Comparison of ENCODE assay signal across 14 cellular contexts in genomic region chr21:32258786-32259048, GRCh38. TPM values are rescaled to one million over a fixed set of nuclear protein-coding genes. Genes with fewer than 3 reads are reported as not detected.
"Had no signal": no experiment of that assay in that cellular context is flagged by ENCODE, and none has a peak within 500 bp of the region (broad histone marks: within the 10 kb centered on the region; RNA-seq: fewer than 3 reads in every experiment).

No MANE protein-coding gene starts in this region.

RNA-seq across cellular contexts. Expression of gene MRAP, which starts 39.9 kb away (rescaled TPM):
- total RNA-seq: activated B cell treated with CpG ODN at 0.5 μM for 24 hours; activated CD4-positive, alpha-beta memory T cell treated with anti-CD3 and anti-CD28 coated beads for 36 hours; activated CD4-positive, alpha-beta memory T cell treated with anti-CD3 and anti-CD28 coated beads, Interleukin-2, amount 10 ng/mL, durations not matched to agents 7 days and 5 days; activated CD4-positive, alpha-beta T cell treated with anti-CD3 and anti-CD28 coated beads for 36 hours; activated CD4-positive, alpha-beta T cell treated with anti-CD3 and anti-CD28 coated beads, Interleukin-2, amount 10 ng/mL, durations not matched to agents 24 days and 14 days; activated CD4-positive, alpha-beta T cell treated with anti-CD3 and anti-CD28 coated beads, Interleukin-2, amount 10 ng/mL, durations not matched to agents 7 days and 5 days; activated CD8-positive, alpha-beta memory T cell treated with anti-CD3 and anti-CD28 coated beads for 36 hours; activated CD8-positive, alpha-beta memory T cell treated with anti-CD3 and anti-CD28 coated beads, Interleukin-2, amount 10 ng/mL, durations not matched to agents 7 days and 5 days; activated CD8-positive, alpha-beta T cell treated with anti-CD3 and anti-CD28 coated beads for 36 hours; activated CD8-positive, alpha-beta T cell treated with anti-CD3 and anti-CD28 coated beads, Interleukin-2, amount 10 ng/mL, durations not matched to agents 7 days and 5 days; T-helper 1 cell treated with Interleukin-12 subunit alpha and Interleukin-12 subunit beta and Interleukin-4 antibody, amounts not matched to agents 30 ng/mL and 1 ng/mL, for 36 hours; T-helper 17 cell; T-helper 2 cell treated with Interferon-gamma antibody and Interleukin-4, amounts not matched to agents 100 ng/mL and 5 ng/mL, for 36 hours; WTC11 had no signal
